ENCODE assay signal across 19 cellular contexts in the genomic region with DNA sequence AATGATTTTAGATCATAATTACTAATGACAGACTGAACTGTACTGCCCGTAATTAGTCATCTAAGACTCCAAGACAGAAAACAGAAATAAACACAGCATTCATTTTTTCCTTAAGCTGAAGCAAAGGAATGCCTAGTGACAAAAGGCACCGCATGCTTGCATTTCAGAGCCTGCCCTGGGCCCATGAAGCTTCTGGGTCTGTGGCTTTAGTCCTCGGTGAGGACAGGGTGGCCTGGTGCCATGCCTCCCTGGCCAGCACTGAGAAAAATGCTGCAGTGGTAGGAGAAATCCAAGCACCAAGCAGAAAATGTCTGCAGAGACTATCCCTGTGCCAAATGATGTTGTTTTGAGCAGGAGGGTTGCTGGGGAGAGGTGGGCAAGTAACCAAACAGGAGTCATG.
DNase-seq lines count a peak whose midpoint lies in the region; ATAC-seq and TF ChIP-seq lines count a peak whose summit lies in the region.
"Had no signal": no experiment of that assay in that cellular context is flagged by ENCODE, and none has a peak within 500 bp of the region (broad histone marks: within the 10 kb centered on the region; RNA-seq: fewer than 3 reads in every experiment).

No MANE protein-coding gene starts in this region.

- DNase-seq in G401 (ENCODE audit: low spot score) (peak; percentile 77), cerebellar cortex (ENCODE audit: low spot score) (peak; percentile 74), stomach (no peak), RKO (ENCODE audit: low spot score) (no peak), NCI-H146 treated with DMSO at 0.1 percent for 48 hours (lab: John Stamatoyannopoulos, UW; ENCODE audit: unreplicated experiment) (no peak)
- DNase-seq in stimulated activated naive B cell treated with anti-CD40 and anti-IgM and Interleukin-4, amounts not matched to agents 10 μg/mL and 1 μg/mL and 100 μg/mL, for 72 hours, result no peak
- DNase-seq in stimulated activated CD4-positive, alpha-beta T cell treated with anti-CD3 and anti-CD28 coated beads, Interleukin-2, amount 100 ng/mL, for 24 hours, result no peak
- DNase-seq: activated B cell treated with CpG ODN at 0.5 μM for 24 hours; activated CD8-positive, alpha-beta T cell treated with anti-CD3 and anti-CD28 coated beads, Interleukin-2, amount 10 ng/mL, durations not matched to agents 7 days and 5 days; effector CD4-positive, alpha-beta T cell; MM.1S; NCI-H1694 treated with DMSO at 0.1 percent for 48 hours; stimulated activated naive CD8-positive, alpha-beta T cell treated with anti-CD3 and anti-CD28 coated beads, Interleukin-15, Interleukin-2, amounts not matched to agents 100 U/mL and 50 U/mL, for 24 hours had no signal

- no peak overlapping the region for H3K27ac Mint-ChIP-seq in stimulated activated naive B cell treated with anti-CD40 and anti-IgM and Interleukin-4, amounts not matched to agents 10 μg/mL and 1 μg/mL and 100 μg/mL, for 72 hours
- H3K27ac Mint-ChIP-seq: activated B cell treated with CpG ODN at 0.5 μM for 24 hours; activated CD8-positive, alpha-beta T cell treated with anti-CD3 and anti-CD28 coated beads, Interleukin-2, amount 10 ng/mL, durations not matched to agents 7 days and 5 days; activated naive CD8-positive, alpha-beta T cell; activated T-helper 1 cell treated with anti-CD3 and anti-CD28 coated beads, Interleukin-12 subunit alpha, Interleukin-12 subunit beta, Interleukin-2, Interleukin-4 antibody, amounts not matched to agents 30 ng/mL and 10 ng/mL and 1 ng/mL, durations not matched to agents 14 hours and 24 hours and 36 hours; memory B cell had no signal

- no peak for TF ChIP-seq POLR2A in stomach (IDR thresholded peaks at IDR 0.05)

- no peak overlapping the region for H3K4me3 Mint-ChIP-seq in stimulated activated naive B cell treated with anti-CD40 and anti-IgM and Interleukin-4, amounts not matched to agents 10 μg/mL and 1 μg/mL and 100 μg/mL, for 72 hours
- H3K4me3 Mint-ChIP-seq: activated B cell treated with CpG ODN at 0.5 μM for 24 hours; activated CD8-positive, alpha-beta T cell treated with anti-CD3 and anti-CD28 coated beads, Interleukin-2, amount 10 ng/mL, durations not matched to agents 7 days and 5 days; activated naive CD8-positive, alpha-beta T cell; activated T-helper 1 cell treated with anti-CD3 and anti-CD28 coated beads, Interleukin-12 subunit alpha, Interleukin-12 subunit beta, Interleukin-2, Interleukin-4 antibody, amounts not matched to agents 30 ng/mL and 10 ng/mL and 1 ng/mL, durations not matched to agents 14 hours and 24 hours and 36 hours; memory B cell; nephron had no signal

- peaks cover 0 to 38% (median 8%) of the 10 kb centered on the region in 4 donors for H3K4me1 ChIP-seq in stomach

- TF ChIP-seq CTCF in stomach (IDR thresholded peaks at IDR 0.05), result no peak

- no peaks in the 10 kb centered on the region for H3K4me1 Mint-ChIP-seq in stimulated activated naive B cell treated with anti-CD40 and anti-IgM and Interleukin-4, amounts not matched to agents 10 μg/mL and 1 μg/mL and 100 μg/mL, for 72 hours
- H3K4me1 Mint-ChIP-seq: activated B cell treated with CpG ODN at 0.5 μM for 24 hours, memory B cell had no signal

- no peak for TF ChIP-seq EP300 in stomach (IDR thresholded peaks at IDR 0.05)

- H3K27ac ChIP-seq in layer of hippocampus (ENCODE audit: low read depth, low read length), result peak overlapping the region; percentile 96
- peak overlapping the region in 3 of 5 donors; percentile 2 to 77 (median 52) for H3K27ac ChIP-seq in stomach
- H3K27ac ChIP-seq: HL-60 had no signal

- no peaks in the 10 kb centered on the region for H3K9me3 ChIP-seq in stomach

- no peak overlapping the region for H3K4me3 ChIP-seq in stomach

- H3K9me3 Mint-ChIP-seq in stimulated activated naive B cell treated with anti-CD40 and anti-IgM and Interleukin-4, amounts not matched to agents 10 μg/mL and 1 μg/mL and 100 μg/mL, for 72 hours, result no peaks in the 10 kb centered on the region
- H3K9me3 Mint-ChIP-seq: activated B cell treated with CpG ODN at 0.5 μM for 24 hours; activated T-helper 1 cell treated with anti-CD3 and anti-CD28 coated beads, Interleukin-12 subunit alpha, Interleukin-12 subunit beta, Interleukin-2, Interleukin-4 antibody, amounts not matched to agents 30 ng/mL and 10 ng/mL and 1 ng/mL, durations not matched to agents 14 hours and 24 hours and 36 hours; memory B cell; nephron had no signal

- intact Hi-C loops in stomach (cut with DNase I; ENCODE audit: low total_unique reads), result no loop called here

- no peaks in the 10 kb centered on the region for H3K27me3 Mint-ChIP-seq in stimulated activated naive B cell treated with anti-CD40 and anti-IgM and Interleukin-4, amounts not matched to agents 10 μg/mL and 1 μg/mL and 100 μg/mL, for 72 hours
- H3K27me3 Mint-ChIP-seq: activated B cell treated with CpG ODN at 0.5 μM for 24 hours; activated naive CD8-positive, alpha-beta T cell; memory B cell had no signal

- H3K36me3 ChIP-seq in stomach, result peaks cover 0 to 33% (median 19%) of the 10 kb centered on the region in 4 donors

- ATAC-seq in stimulated activated naive B cell treated with anti-CD40 and anti-IgM and Interleukin-4, amounts not matched to agents 10 μg/mL and 1 μg/mL and 100 μg/mL, for 72 hours (replicated peaks), result no peak
- ATAC-seq: activated CD8-positive, alpha-beta T cell treated with anti-CD3 and anti-CD28 coated beads, Interleukin-2, amount 10 ng/mL, durations not matched to agents 7 days and 5 days; stimulated activated naive CD8-positive, alpha-beta T cell treated with anti-CD3 and anti-CD28 coated beads, Interleukin-15, Interleukin-2, amounts not matched to agents 100 U/mL and 50 U/mL, for 24 hours had no signal

- no peaks in the 10 kb centered on the region for H3K36me3 Mint-ChIP-seq in stimulated activated naive B cell treated with anti-CD40 and anti-IgM and Interleukin-4, amounts not matched to agents 10 μg/mL and 1 μg/mL and 100 μg/mL, for 72 hours
- H3K36me3 Mint-ChIP-seq: activated naive CD8-positive, alpha-beta T cell; memory B cell had no signal

- in situ Hi-C loops in G401 (cut with HindIII; ENCODE audit: low sequenced_read_pairs), result no loop called here

- H3K27me3 ChIP-seq in layer of hippocampus (ENCODE audit: control insufficient read depth, insufficient read depth, low read length) (no peaks in the 10 kb centered on the region), stomach (no peaks in the 10 kb centered on the region)

- 57 to 89% (median 82%) methylated on average over 3 of the region's 3 CpGs for WGBS in stomach, 5 donors

Comparison
In these comparisons a context has a peak if more than half of its experiments do, and no peak if none do; other contexts are left out.
1. DNase-seq: peak in G401 (single experiment) and cerebellar cortex (single experiment); none in stomach (single experiment), RKO (single experiment), stimulated activated naive B cell treated with anti-CD40 and anti-IgM and Interleukin-4, amounts not matched to agents 10 μg/mL and 1 μg/mL and 100 μg/mL, for 72 hours (single experiment), NCI-H146 treated with DMSO at 0.1 percent for 48 hours (single experiment) and stimulated activated CD4-positive, alpha-beta T cell treated with anti-CD3 and anti-CD28 coated beads, Interleukin-2, amount 100 ng/mL, for 24 hours (0 of 2).